ENCODE assay signal across 11 cellular contexts in the genomic region with DNA sequence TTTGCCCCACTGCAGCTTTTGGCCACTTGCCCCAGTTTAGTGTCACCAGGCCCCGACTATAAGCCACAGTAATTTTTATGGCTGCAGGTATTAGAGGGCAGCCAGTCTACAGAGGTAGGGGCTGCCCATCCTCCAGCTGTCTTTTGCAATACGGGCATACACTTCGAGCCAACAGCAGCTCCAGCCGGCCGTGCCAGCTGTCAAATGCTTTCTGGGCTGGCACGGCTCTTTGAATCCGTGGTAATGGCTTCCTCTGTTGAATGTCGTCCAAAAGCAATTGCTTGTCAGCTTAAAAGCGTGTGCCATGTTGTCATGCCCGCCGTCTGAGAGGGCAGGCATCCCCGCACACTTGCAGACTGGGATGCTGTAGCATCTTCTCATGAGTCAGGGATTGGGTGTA. TPM values are rescaled to one million over a fixed set of nuclear protein-coding genes. Genes with fewer than 3 reads are reported as not detected.
DNase-seq lines count a peak whose midpoint lies in the region; ATAC-seq and TF ChIP-seq lines count a peak whose summit lies in the region.
"Had no signal": no experiment of that assay in that cellular context is flagged by ENCODE, and none has a peak within 500 bp of the region (broad histone marks: within the 10 kb centered on the region; RNA-seq: fewer than 3 reads in every experiment).

No MANE protein-coding gene starts in this region.

- DNase-seq in NCI-H1105 (lab: John Stamatoyannopoulos, UW) (peak; percentile 87), left cardiac atrium (peak; percentile 63), PC-9 (no peak), WTC11 (ENCODE audit: low spot score) (no peak)
- DNase-seq: stimulated activated CD4-positive, alpha-beta T cell treated with anti-CD3 and anti-CD28 coated beads, Interleukin-15, amount 100 ng/mL, for 24 hours; T-cell had no signal

- no peak overlapping the region; the same call in 1 of the 2 replicates for H3K27ac Mint-ChIP-seq in WTC11
- H3K27ac Mint-ChIP-seq: T-cell had no signal

- H3K27me3 Mint-ChIP-seq in WTC11 (ENCODE audit: low read depth), result no peaks in the 10 kb centered on the region
- H3K27me3 Mint-ChIP-seq: T-cell had no signal

- peak; percentile 81 to 84 for ATAC-seq in left cardiac atrium
- ATAC-seq in GM21619 (IDR thresholded peaks at IDR 0.05; ENCODE audit: unreplicated experiment), result no peak
- ATAC-seq in WTC11, result no peak
- ATAC-seq in HG03135 (IDR thresholded peaks at IDR 0.05; ENCODE audit: unreplicated experiment), result no peak
- ATAC-seq: T-cell had no signal

- H3K27ac ChIP-seq in OCI-LY3 (ENCODE audit: low read length) (no peak overlapping the region), skeletal muscle tissue (ENCODE audit: low read depth, low read length) (peak overlapping the region; percentile 41), PC-9 (no peak overlapping the region)
- H3K27ac ChIP-seq: BLaER1 treated with 17β-estradiol and CSF1 and Interleukin-3, amounts not matched to agents 10 nM and 100 nM had no signal

- H3K27me3 ChIP-seq in OCI-LY3 (ENCODE audit: low read depth, low read length) (peaks cover 69% of the 10 kb centered on the region), skeletal muscle tissue (ENCODE audit: control insufficient read depth in 3 of 3, insufficient read depth in 3 of 3, low read length in 3 of 3) (no peaks in the 10 kb centered on the region), PC-9 (ENCODE audit: insufficient read depth, low read depth) (no peaks in the 10 kb centered on the region)
- H3K27me3 ChIP-seq: BLaER1 treated with 17β-estradiol and CSF1 and Interleukin-3, amounts not matched to agents 10 nM and 100 nM had no signal

- H3K36me3 Mint-ChIP-seq in WTC11, result peaks cover 24% of the 10 kb centered on the region

- no peak overlapping the region for H3K4me3 ChIP-seq in OCI-LY3 (ENCODE audit: low read length)
- peak overlapping the region in 1 of 3 donors; percentile 46 for H3K4me3 ChIP-seq in skeletal muscle tissue (ENCODE audit: low read length in 3 of 3)
- H3K4me3 ChIP-seq in PC-9, result no peak overlapping the region
- H3K4me3 ChIP-seq: BLaER1 treated with 17β-estradiol and CSF1 and Interleukin-3, amounts not matched to agents 10 nM and 100 nM had no signal

- H3K36me3 ChIP-seq in OCI-LY3 (replicated peaks; ENCODE audit: low read depth, low read length), result peaks cover 59% of the 10 kb centered on the region
- peaks cover 4 to 14% (median 13%) of the 10 kb centered on the region in 3 donors for H3K36me3 ChIP-seq in skeletal muscle tissue (ENCODE audit: control insufficient read depth in 3 of 3, insufficient read depth in 3 of 3, low read length in 3 of 3)
- peaks cover 11% of the 10 kb centered on the region; the same call in 1 of the 2 replicates for H3K36me3 ChIP-seq in PC-9 (ENCODE audit: low read depth)

- no TSS peak for BruUV-seq in PC-9 (replicated peaks; lab: Mats Ljungman, UMichigan)

- H4K20me1 ChIP-seq in OCI-LY3 (ENCODE audit: insufficient read depth, low read length) (peaks cover 59% of the 10 kb centered on the region), PC-9 (ENCODE audit: insufficient read depth) (peaks cover 10% of the 10 kb centered on the region)

- peaks cover 4% of the 10 kb centered on the region; the same call in 1 of the 2 replicates for H3F3A ChIP-seq in PC-9 (ENCODE audit: insufficient read depth, low read depth)

- H3K4me1 Mint-ChIP-seq in WTC11, result peaks cover 41% of the 10 kb centered on the region

- no peak for TF ChIP-seq CTCF in OCI-LY3 (IDR thresholded peaks at IDR 0.05; ENCODE audit: low read depth, low read length)
- TF ChIP-seq CTCF in PC-9 (conservative IDR thresholded peaks at IDR 0.05), result no peak
- TF ChIP-seq CTCF in WTC11 (IDR thresholded peaks at IDR 0.05), result no peak

- H3K79me2 ChIP-seq in OCI-LY3 (ENCODE audit: low read length), result peaks cover 9% of the 10 kb centered on the region; the same call in 1 of the 2 replicates
- peaks cover 10% of the 10 kb centered on the region; the same call in 1 of the 2 replicates for H3K79me2 ChIP-seq in PC-9 (ENCODE audit: low read depth)

- H3K9ac ChIP-seq in OCI-LY3 (ENCODE audit: low read length) (no peak overlapping the region), skeletal muscle tissue (ENCODE audit: low read depth in 1 of 3, low read length in 3 of 3) (peak overlapping the region in 1 of 3 donors; percentile 46)
- H3K9ac ChIP-seq: BLaER1 treated with 17β-estradiol and CSF1 and Interleukin-3, amounts not matched to agents 10 nM and 100 nM had no signal

- no peak overlapping the region for H3K4me3 Mint-ChIP-seq in WTC11

- H3K4me2 ChIP-seq in OCI-LY3 (ENCODE audit: low read length) (peak overlapping the region; percentile 73), PC-9 (no peak overlapping the region)

- no peaks in the 10 kb centered on the region for H3K9me3 Mint-ChIP-seq in WTC11
- H3K9me3 Mint-ChIP-seq: T-cell had no signal

- POLR2A ChIA-PET in PC-9 (lab: Charles Lee; ENCODE audit: unreplicated experiment), result no interaction called here
- POLR2A ChIA-PET in WTC11 (lab: Charles Lee), result no interaction called here

- H2AFZ ChIP-seq in OCI-LY3 (ENCODE audit: low read depth, low read length) (no peak overlapping the region), PC-9 (no peak overlapping the region)

- H3K4me1 ChIP-seq in OCI-LY3 (ENCODE audit: low read length), result peaks cover 72% of the 10 kb centered on the region
- H3K4me1 ChIP-seq in skeletal muscle tissue (ENCODE audit: control insufficient read depth in 3 of 3, insufficient read depth in 3 of 3, low read length in 3 of 3), result peaks cover 30 to 51% (median 51%) of the 10 kb centered on the region in 3 donors
- peaks cover under 1% of the 10 kb centered on the region; the same call in 1 of the 2 replicates for H3K4me1 ChIP-seq in PC-9 (replicated peaks; ENCODE audit: insufficient read depth)

- intact Hi-C loops in left cardiac atrium (cut with DNase I), result no loop called here
- intact Hi-C loops in PC-9 (cut with micrococcal nuclease; ENCODE audit: unreplicated experiment), result no loop called here

- no peaks in the 10 kb centered on the region for H3K9me2 ChIP-seq in PC-9 (ENCODE audit: insufficient read depth)

- no peaks in the 10 kb centered on the region for H3K9me3 ChIP-seq in OCI-LY3 (ENCODE audit: insufficient read depth, low read length)
- H3K9me3 ChIP-seq in skeletal muscle tissue (ENCODE audit: control insufficient read depth in 3 of 3, low read length in 3 of 3), result no peaks in the 10 kb centered on the region
- no peaks in the 10 kb centered on the region for H3K9me3 ChIP-seq in PC-9 (ENCODE audit: insufficient read depth, low read depth)
- H3K9me3 ChIP-seq: BLaER1 treated with 17β-estradiol and CSF1 and Interleukin-3, amounts not matched to agents 10 nM and 100 nM had no signal

- CTCF ChIA-PET in PC-9 (lab: Charles Lee) (no interaction called here), WTC11 (lab: Charles Lee) (no interaction called here)

TF ChIP-seq in WTC11, 78 proteins besides CTCF, POLR2A, EP300 and RAD21:
- TF ChIP-seq GABPB1 (CRISPR knock-in tag; IDR thresholded peaks at IDR 0.05) (no peak), ETV6 (CRISPR knock-in tag; IDR thresholded peaks at IDR 0.05) (no peak), GTF2I (CRISPR knock-in tag; conservative IDR thresholded peaks at IDR 0.05) (no peak)
TF ChIP-seq in WTC11: peak in this region for 0.

RNA-seq across cellular contexts. Expression of a gene that starts 41.3 kb away (rescaled TPM):
- total RNA-seq in left cardiac atrium, result 1 to 10 TPM; 4.6 to 9.2 TPM
- total RNA-seq in skeletal muscle tissue, result 6.3 TPM
- total RNA-seq in PC-9 (2021), result 12.4 and 17.0 TPM in 2 replicates
- total RNA-seq in WTC11 (2021), result 19.3 to 20.8 TPM (median 20.7 TPM) in 3 replicates

Comparison
In these comparisons a context has a peak if more than half of its experiments do, and no peak if none do; other contexts are left out.
1. DNase-seq: peak in NCI-H1105 (single experiment) and left cardiac atrium (single experiment); none in PC-9 (0 of 2) and WTC11 (single experiment).
2. ATAC-seq: peak in left cardiac atrium (2 of 2); none in GM21619 (single experiment), WTC11 (single experiment) and HG03135 (single experiment).